14 cellular contexts compared by ENCODE assay signal in genomic region chr9:18743976-18744375, GRCh38.
"Had no signal": no experiment of that assay in that cellular context is flagged by ENCODE, and none has a peak within 500 bp of the region (broad histone marks: within the 10 kb centered on the region; RNA-seq: fewer than 3 reads in every experiment).

No MANE protein-coding gene starts in this region.

- DNase-seq: activated CD4-positive, alpha-beta memory T cell treated with anti-CD3 and anti-CD28 coated beads for 36 hours; activated CD4-positive, CD25-positive, alpha-beta regulatory T cell treated with anti-CD3 and anti-CD28 coated beads, Interleukin-2, amount 50 U/mL, for 72 hours; activated gamma-delta T cell; activated T-cell treated with anti-CD3 and anti-CD28 coated beads, Interleukin-2, amount 50 U/mL, for 48 hours; head of caudate nucleus; left lung; mesendoderm; stimulated activated CD4-positive, alpha-beta T cell treated with anti-CD3 and anti-CD28 coated beads, Interleukin-4, amount 100 ng/mL, for 4 hours had no signal

- H3K4me2 ChIP-seq: neural progenitor cell had no signal

- H3K9me3 ChIP-seq: left lung, stomach, thoracic aorta had no signal

- H3K4me3 ChIP-seq: left lung, neural progenitor cell, skin epidermis, stomach, thoracic aorta had no signal

- H2AFZ ChIP-seq: neural progenitor cell had no signal

- H3K4me1 ChIP-seq: left lung, neural progenitor cell had no signal

- H3K27ac ChIP-seq: left lung, neural progenitor cell, skin epidermis, stomach, thoracic aorta had no signal

- FAIRE-seq: colon, islet of Langerhans had no signal

- H3K36me3 ChIP-seq: left lung, neural progenitor cell, stomach, thoracic aorta had no signal

- H3K27me3 ChIP-seq: left lung, neural progenitor cell, stomach had no signal

- ATAC-seq: left lung had no signal

- H3K9ac ChIP-seq: neural progenitor cell had no signal
